In genomic region chr17:40495140-40495539, GRCh38 we compare ENCODE assay signal across 1 cellular context.
TF ChIP-seq lines count a peak whose summit lies in the region.

No MANE protein-coding gene starts in this region.

TF ChIP-seq in IMR-90, 13 proteins besides CTCF, POLR2A, EP300 and RAD21:
- no peak for TF ChIP-seq MXI1 (IDR thresholded peaks at IDR 0.05; ENCODE audit: borderline replicate concordance, low read depth, low read length)
- no peak for TF ChIP-seq CHD1 (IDR thresholded peaks at IDR 0.05; ENCODE audit: low read depth, low read length)
- TF ChIP-seq MAZ (IDR thresholded peaks at IDR 0.05; ENCODE audit: borderline replicate concordance, low read depth, low read length): no peak
- TF ChIP-seq BHLHE40 (IDR thresholded peaks at IDR 0.05; ENCODE audit: low read depth, low read length): no peak
- TF ChIP-seq RFX5 (IDR thresholded peaks at IDR 0.05; ENCODE audit: low read depth, low read length): no peak
- TF ChIP-seq RCOR1 (IDR thresholded peaks at IDR 0.05; ENCODE audit: insufficient replicate concordance, low read length): no peak
- no peak for TF ChIP-seq CEBPB (IDR thresholded peaks at IDR 0.05; ENCODE audit: low read depth, low read length)
- TF ChIP-seq, protein P1, sequence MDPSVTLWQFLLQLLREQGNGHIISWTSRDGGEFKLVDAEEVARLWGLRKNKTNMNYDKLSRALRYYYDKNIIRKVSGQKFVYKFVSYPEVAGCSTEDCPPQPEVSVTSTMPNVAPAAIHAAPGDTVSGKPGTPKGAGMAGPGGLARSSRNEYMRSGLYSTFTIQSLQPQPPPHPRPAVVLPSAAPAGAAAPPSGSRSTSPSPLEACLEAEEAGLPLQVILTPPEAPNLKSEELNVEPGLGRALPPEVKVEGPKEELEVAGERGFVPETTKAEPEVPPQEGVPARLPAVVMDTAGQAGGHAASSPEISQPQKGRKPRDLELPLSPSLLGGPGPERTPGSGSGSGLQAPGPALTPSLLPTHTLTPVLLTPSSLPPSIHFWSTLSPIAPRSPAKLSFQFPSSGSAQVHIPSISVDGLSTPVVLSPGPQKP (IDR thresholded peaks at IDR 0.05; ENCODE audit: borderline replicate concordance, low read depth, low read length): no peak
- no peak for TF ChIP-seq SMC3 (IDR thresholded peaks at IDR 0.05; ENCODE audit: low read depth, low read length)
- TF ChIP-seq, protein P2, sequence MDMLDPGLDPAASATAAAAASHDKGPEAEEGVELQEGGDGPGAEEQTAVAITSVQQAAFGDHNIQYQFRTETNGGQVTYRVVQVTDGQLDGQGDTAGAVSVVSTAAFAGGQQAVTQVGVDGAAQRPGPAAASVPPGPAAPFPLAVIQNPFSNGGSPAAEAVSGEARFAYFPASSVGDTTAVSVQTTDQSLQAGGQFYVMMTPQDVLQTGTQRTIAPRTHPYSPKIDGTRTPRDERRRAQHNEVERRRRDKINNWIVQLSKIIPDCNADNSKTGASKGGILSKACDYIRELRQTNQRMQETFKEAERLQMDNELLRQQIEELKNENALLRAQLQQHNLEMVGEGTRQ (IDR thresholded peaks at IDR 0.05; ENCODE audit: low read depth, low read length): no peak
- TF ChIP-seq MAFK (IDR thresholded peaks at IDR 0.05; ENCODE audit: low read depth, low read length): no peak
- no peak for TF ChIP-seq NFE2L2 (IDR thresholded peaks at IDR 0.05; ENCODE audit: low read depth, low read length)
- TF ChIP-seq FOS (IDR thresholded peaks at IDR 0.05; ENCODE audit: low read depth, low read length): no peak
